ENCODE assay signal across 20 cellular contexts in genomic region chr21:44583800-44584147, GRCh38. TPM values are rescaled to one million over a fixed set of nuclear protein-coding genes. Genes with fewer than 3 reads are reported as not detected.
DNase-seq lines count a peak whose midpoint lies in the region; ATAC-seq, FAIRE-seq and TF ChIP-seq lines count a peak whose summit lies in the region.
"Had no signal": no experiment of that assay in that cellular context is flagged by ENCODE, and none has a peak within 500 bp of the region (broad histone marks: within the 10 kb centered on the region; RNA-seq: fewer than 3 reads in every experiment).

No MANE protein-coding gene starts in this region.

- CTCF ChIA-PET in GM12878 (lab: Yijun Ruan, JAX): no interaction called here

- H2AFZ ChIP-seq in GM12878 (ENCODE audit: control insufficient read depth, low read depth, low read length): no peak overlapping the region
- H2AFZ ChIP-seq: parathyroid adenoma had no signal

- intact Hi-C loops in GM12878 (cut with micrococcal nuclease; ENCODE audit: unreplicated experiment): no loop called here

- TF ChIP-seq CTCF in VCaP (conservative IDR thresholded peaks at IDR 0.05) (no peak), GM12878 (IDR thresholded peaks at IDR 0.05 in 2 of 3, conservative IDR thresholded peaks at IDR 0.05 in 1 of 3; ENCODE audit: control insufficient read depth in 2 of 3, extremely low read depth in 1 of 3, insufficient read depth in 1 of 3, low read depth in 3 of 3, low read length in 3 of 3) (no peak)

- H3K4me2 ChIP-seq in GM12878 (ENCODE audit: control insufficient read depth, insufficient read depth): no peak overlapping the region
- H3K4me2 ChIP-seq: smooth muscle cell had no signal

- SMC1A ChIA-PET in GM12878 (lab: Charles Lee; ENCODE audit: uncharacterized antibody, unreplicated experiment): no interaction called here

- no peaks in the 10 kb centered on the region for H3K4me1 ChIP-seq in GM12878 (ENCODE audit: control insufficient read depth, insufficient read depth, low read length)
- H3K4me1 ChIP-seq: adrenal gland, parathyroid adenoma had no signal

- H3K27me3 ChIP-seq in GM12878 (replicated peaks in 1 of 2; ENCODE audit: control insufficient read depth in 2 of 2, insufficient read depth in 2 of 2, low read length in 1 of 2): no peaks in the 10 kb centered on the region

- no peak for FAIRE-seq in GM12878 (lab: Jason Lieb, UNC)
- FAIRE-seq: frontal cortex, GM19239 had no signal

- ATAC-seq in GM12878 (peak; percentile 23; the same call in 1 of the 3 replicates), HG02610 (IDR thresholded peaks at IDR 0.05; ENCODE audit: unreplicated experiment) (no peak)
- peak; percentile 32 for ATAC-seq in stimulated activated naive CD8-positive, alpha-beta T cell treated with anti-CD3 and anti-CD28 coated beads, Interleukin-15, Interleukin-2, amounts not matched to agents 100 U/mL and 50 U/mL, for 24 hours

- POLR2A ChIA-PET in GM12878 (lab: Charles Lee): no interaction called here

- RAD21 ChIA-PET in GM12878 (lab: Charles Lee; ENCODE audit: unreplicated experiment): no interaction called here

- no peaks in the 10 kb centered on the region for H4K20me1 ChIP-seq in GM12878 (ENCODE audit: control insufficient read depth, insufficient read depth)

- in situ Hi-C loops in GM12878 (cut with MboI): no loop called here

- no peaks in the 10 kb centered on the region for H3K36me3 ChIP-seq in GM12878 (ENCODE audit: control insufficient read depth in 2 of 2, insufficient read depth in 2 of 2, low read length in 1 of 2)
- H3K36me3 ChIP-seq: adrenal gland had no signal

- DNase-seq in activated naive CD4-positive, alpha-beta T cell treated with Interleukin-2 at 50 U/mL for 16 hours: peak; percentile 36
- no peak for DNase-seq in activated naive CD4-positive, alpha-beta T cell (lab: John Stamatoyannopoulos, UW)
- DNase-seq in GM12878 (ENCODE audit: low read depth, low spot score) (no peak), NCI-H446 (lab: John Stamatoyannopoulos, UW) (no peak), hypothalamus (lab: John Stamatoyannopoulos, UW) (no peak)
- DNase-seq in stimulated activated naive CD8-positive, alpha-beta T cell treated with anti-CD3 and anti-CD28 coated beads, Interleukin-15, Interleukin-2, amounts not matched to agents 100 U/mL and 50 U/mL, for 24 hours: no peak
- DNase-seq: adrenal gland, Calu3, NCI-H187 treated with DMSO at 0.1 percent for 48 hours, NCI-H82 had no signal

- peaks cover 4% of the 10 kb centered on the region; the same call in 2 of the 3 replicates for H3K9me3 ChIP-seq in GM12878 (replicated peaks; ENCODE audit: control insufficient read depth, insufficient read depth, low read length)

- H3K4me3 ChIP-seq in GM12878: no peak overlapping the region
- H3K4me3 ChIP-seq: adrenal gland, smooth muscle cell had no signal

- TF ChIP-seq POLR2A in GM12878 (IDR thresholded peaks at IDR 0.05; ENCODE audit: low read depth, low read length): no peak

- no peak for TF ChIP-seq EP300 in GM12878 (IDR thresholded peaks at IDR 0.05; ENCODE audit: borderline replicate concordance in 1 of 2, control insufficient read depth in 1 of 2, low read depth in 2 of 2, low read length in 2 of 2)

- H3K79me2 ChIP-seq in GM12878 (ENCODE audit: control insufficient read depth, insufficient read depth, low read length): no peaks in the 10 kb centered on the region
- H3K79me2 ChIP-seq: parathyroid adenoma had no signal

- TF ChIP-seq RAD21 in GM12878 (IDR thresholded peaks at IDR 0.05; ENCODE audit: insufficient read depth, low read depth, low read length): no peak

- H3K9ac ChIP-seq in GM12878 (ENCODE audit: control insufficient read depth, insufficient read depth, low read length): no peak overlapping the region
- H3K9ac ChIP-seq: parathyroid adenoma had no signal

- WGBS in GM12878 (ENCODE audit: insufficient coverage, insufficient replicate concordance, low lambda C conversion rate, missing lambda C conversion rate): 11% methylated on average over 6 of the region's 6 CpGs

- no TSS peak for BruUV-seq in GM12878 (replicated peaks; lab: Mats Ljungman, UMichigan)

- H3K27ac ChIP-seq in VCaP (peak overlapping the region; percentile 49; the same call in 1 of the 2 replicates), GM12878 (ENCODE audit: control insufficient read depth, insufficient read depth) (no peak overlapping the region)
- H3K27ac ChIP-seq: adrenal gland, parathyroid adenoma had no signal

RNA-seq across cellular contexts. Expression of gene KRTAP10-5, which starts 3.4 kb away (rescaled TPM):
- total RNA-seq in GM12878 (2013; cell fraction: nucleolus; rRNA removed): not detected in 2 replicates
- total RNA-seq in GM12878 (2014; rRNA removed) (not detected in 2 replicates), GM12878 (2014; rRNA removed; fragmentation: Illumina TruSeq; extraction: Trizol) (not detected in 2 replicates), GM12878 (2021) (not detected in 2 replicates)
- polyA plus RNA-seq in GM12878 (2011; ENCODE audit: low read depth): not detected
- polyA plus RNA-seq in GM12878 (2011; rRNA removed) (not detected in 2 replicates), GM12878 (2014; fragmentation: Illumina TruSeq; extraction: Trizol) (not detected in 2 replicates), GM12878 (2014; fragmentation: Nextera tagmentation; extraction: Ambion mirVana) (not detected), GM12878 (2014; rRNA removed) (not detected in 2 replicates), GM12878 (2016; fragmentation: Nextera tagmentation; extraction: Ambion mirVana) (not detected)
- not detected in 2 replicates for polyA plus RNA-seq in GM12878 (2011; cell fraction: cytosol; rRNA removed)
- polyA plus RNA-seq in GM12878 (2011; cell fraction: nucleus; rRNA removed): not detected in 2 replicates
- polyA plus RNA-seq in GM12878 (2012): not detected in 2 replicates
- not detected in 2 replicates for polyA minus RNA-seq in GM12878 (2011; rRNA and poly(A)+ RNA removed)
- polyA minus RNA-seq in GM12878 (2011; cell fraction: cytosol; rRNA and poly(A)+ RNA removed): not detected in 2 replicates
- polyA minus RNA-seq in GM12878 (2011; cell fraction: nucleus; rRNA and poly(A)+ RNA removed): not detected in 2 replicates
- total RNA-seq: activated CD8-positive, alpha-beta memory T cell treated with anti-CD3 and anti-CD28 coated beads for 36 hours; adrenal gland; Calu3; cerebellum; frontal cortex; liver; smooth muscle cell had no signal
- polyA plus RNA-seq: adrenal gland, liver, smooth muscle cell, thymus had no signal

RNA-seq across cellular contexts. Expression of gene KRTAP10-6, which starts 8.5 kb away (rescaled TPM):
- total RNA-seq in GM12878 (2013; cell fraction: nucleolus; rRNA removed): not detected in 2 replicates
- total RNA-seq in GM12878 (2014; rRNA removed): not detected in 2 replicates
- total RNA-seq in GM12878 (2014; rRNA removed; fragmentation: Illumina TruSeq; extraction: Trizol): not detected in 2 replicates
- total RNA-seq in GM12878 (2021): not detected in 2 replicates
- polyA plus RNA-seq in GM12878 (2011; ENCODE audit: low read depth): not detected
- polyA plus RNA-seq in GM12878 (2011; rRNA removed): not detected in 2 replicates
- not detected in 2 replicates for polyA plus RNA-seq in GM12878 (2011; cell fraction: cytosol; rRNA removed)
- not detected in 2 replicates for polyA plus RNA-seq in GM12878 (2011; cell fraction: nucleus; rRNA removed)
- polyA plus RNA-seq in GM12878 (2012): not detected in 2 replicates
- not detected in 2 replicates for polyA plus RNA-seq in GM12878 (2014; fragmentation: Illumina TruSeq; extraction: Trizol)
- not detected for polyA plus RNA-seq in GM12878 (2014; fragmentation: Nextera tagmentation; extraction: Ambion mirVana)
- not detected in 2 replicates for polyA plus RNA-seq in GM12878 (2014; rRNA removed)
- polyA plus RNA-seq in GM12878 (2016; fragmentation: Nextera tagmentation; extraction: Ambion mirVana): not detected
- polyA minus RNA-seq in GM12878 (2011; rRNA and poly(A)+ RNA removed): not detected in 2 replicates
- not detected in 2 replicates for polyA minus RNA-seq in GM12878 (2011; cell fraction: cytosol; rRNA and poly(A)+ RNA removed)
- not detected in 2 replicates for polyA minus RNA-seq in GM12878 (2011; cell fraction: nucleus; rRNA and poly(A)+ RNA removed)
- total RNA-seq: activated CD8-positive, alpha-beta memory T cell treated with anti-CD3 and anti-CD28 coated beads for 36 hours; adrenal gland; Calu3; cerebellum; frontal cortex; liver; smooth muscle cell had no signal
- polyA plus RNA-seq: adrenal gland, liver, thymus had no signal

RNA-seq across cellular contexts. Expression of gene KRTAP10-4, which starts 10.2 kb away (rescaled TPM):
- not detected in 2 replicates for total RNA-seq in GM12878 (2013; cell fraction: nucleolus; rRNA removed)
- not detected in 2 replicates for total RNA-seq in GM12878 (2014; rRNA removed)
- total RNA-seq in GM12878 (2014; rRNA removed; fragmentation: Illumina TruSeq; extraction: Trizol): not detected in 2 replicates
- total RNA-seq in GM12878 (2021): not detected in 2 replicates
- not detected for polyA plus RNA-seq in GM12878 (2011; ENCODE audit: low read depth)
- not detected in 2 replicates for polyA plus RNA-seq in GM12878 (2011; rRNA removed)
- not detected in 2 replicates for polyA plus RNA-seq in GM12878 (2011; cell fraction: cytosol; rRNA removed)
- not detected in 2 replicates for polyA plus RNA-seq in GM12878 (2011; cell fraction: nucleus; rRNA removed)
- polyA plus RNA-seq in GM12878 (2012): not detected in 2 replicates
- polyA plus RNA-seq in GM12878 (2014; fragmentation: Illumina TruSeq; extraction: Trizol): not detected in 2 replicates
- polyA plus RNA-seq in GM12878 (2014; fragmentation: Nextera tagmentation; extraction: Ambion mirVana): not detected
- polyA plus RNA-seq in GM12878 (2014; rRNA removed): not detected in 2 replicates
- polyA plus RNA-seq in GM12878 (2016; fragmentation: Nextera tagmentation; extraction: Ambion mirVana): not detected
- not detected in 2 replicates for polyA minus RNA-seq in GM12878 (2011; rRNA and poly(A)+ RNA removed)
- not detected in 2 replicates for polyA minus RNA-seq in GM12878 (2011; cell fraction: cytosol; rRNA and poly(A)+ RNA removed)
- not detected in 2 replicates for polyA minus RNA-seq in GM12878 (2011; cell fraction: nucleus; rRNA and poly(A)+ RNA removed)
- total RNA-seq: activated CD8-positive, alpha-beta memory T cell treated with anti-CD3 and anti-CD28 coated beads for 36 hours; adrenal gland; Calu3; cerebellum; frontal cortex; liver; smooth muscle cell had no signal
- polyA plus RNA-seq: adrenal gland, liver, smooth muscle cell, thymus had no signal

RNA-seq across cellular contexts. Expression of gene KRTAP10-7, which starts 16.6 kb away (rescaled TPM):
- not detected in 2 replicates for total RNA-seq in GM12878 (2013; cell fraction: nucleolus; rRNA removed)
- total RNA-seq in GM12878 (2014; rRNA removed) (not detected in 2 replicates), GM12878 (2014; rRNA removed; fragmentation: Illumina TruSeq; extraction: Trizol) (not detected in 2 replicates), GM12878 (2021) (not detected in 2 replicates)
- polyA plus RNA-seq in GM12878 (2011; ENCODE audit: low read depth): not detected
- polyA plus RNA-seq in GM12878 (2011; rRNA removed) (not detected in 2 replicates), GM12878 (2014; fragmentation: Illumina TruSeq; extraction: Trizol) (not detected in 2 replicates), GM12878 (2014; fragmentation: Nextera tagmentation; extraction: Ambion mirVana) (not detected), GM12878 (2014; rRNA removed) (not detected in 2 replicates), GM12878 (2016; fragmentation: Nextera tagmentation; extraction: Ambion mirVana) (not detected)
- not detected in 2 replicates for polyA plus RNA-seq in GM12878 (2011; cell fraction: cytosol; rRNA removed)
- polyA plus RNA-seq in GM12878 (2011; cell fraction: nucleus; rRNA removed): not detected in 2 replicates
- not detected in 2 replicates for polyA plus RNA-seq in GM12878 (2012)
- not detected in 2 replicates for polyA minus RNA-seq in GM12878 (2011; rRNA and poly(A)+ RNA removed)
- polyA minus RNA-seq in GM12878 (2011; cell fraction: cytosol; rRNA and poly(A)+ RNA removed): not detected in 2 replicates
- polyA minus RNA-seq in GM12878 (2011; cell fraction: nucleus; rRNA and poly(A)+ RNA removed): not detected in 2 replicates
- total RNA-seq: activated CD8-positive, alpha-beta memory T cell treated with anti-CD3 and anti-CD28 coated beads for 36 hours; adrenal gland; Calu3; cerebellum; frontal cortex; liver; smooth muscle cell had no signal
- polyA plus RNA-seq: adrenal gland, liver, smooth muscle cell, thymus had no signal

RNA-seq across cellular contexts. Expression of gene KRTAP10-3, which starts 25.2 kb away (rescaled TPM):
- total RNA-seq in GM12878 (2013; cell fraction: nucleolus; rRNA removed): not detected in 2 replicates
- total RNA-seq in GM12878 (2014; rRNA removed): not detected in 2 replicates
- total RNA-seq in GM12878 (2014; rRNA removed; fragmentation: Illumina TruSeq; extraction: Trizol): not detected in 2 replicates
- not detected in 2 replicates for total RNA-seq in GM12878 (2021)
- polyA plus RNA-seq in GM12878 (2011; ENCODE audit: low read depth): not detected
- polyA plus RNA-seq in GM12878 (2011; rRNA removed): not detected in 2 replicates
- not detected in 2 replicates for polyA plus RNA-seq in GM12878 (2011; cell fraction: cytosol; rRNA removed)
- polyA plus RNA-seq in GM12878 (2011; cell fraction: nucleus; rRNA removed): not detected in 2 replicates
- polyA plus RNA-seq in GM12878 (2012): not detected in 2 replicates
- not detected in 2 replicates for polyA plus RNA-seq in GM12878 (2014; fragmentation: Illumina TruSeq; extraction: Trizol)
- not detected for polyA plus RNA-seq in GM12878 (2014; fragmentation: Nextera tagmentation; extraction: Ambion mirVana)
- not detected in 2 replicates for polyA plus RNA-seq in GM12878 (2014; rRNA removed)
- not detected for polyA plus RNA-seq in GM12878 (2016; fragmentation: Nextera tagmentation; extraction: Ambion mirVana)
- polyA minus RNA-seq in GM12878 (2011; rRNA and poly(A)+ RNA removed): not detected in 2 replicates
- not detected in 2 replicates for polyA minus RNA-seq in GM12878 (2011; cell fraction: cytosol; rRNA and poly(A)+ RNA removed)
- polyA minus RNA-seq in GM12878 (2011; cell fraction: nucleus; rRNA and poly(A)+ RNA removed): not detected in 2 replicates
- total RNA-seq: activated CD8-positive, alpha-beta memory T cell treated with anti-CD3 and anti-CD28 coated beads for 36 hours; adrenal gland; Calu3; cerebellum; frontal cortex; liver; smooth muscle cell had no signal
- polyA plus RNA-seq: adrenal gland, liver, smooth muscle cell, thymus had no signal
